Comparison of ENCODE assay signal across 8 cellular contexts in the genomic region with DNA sequence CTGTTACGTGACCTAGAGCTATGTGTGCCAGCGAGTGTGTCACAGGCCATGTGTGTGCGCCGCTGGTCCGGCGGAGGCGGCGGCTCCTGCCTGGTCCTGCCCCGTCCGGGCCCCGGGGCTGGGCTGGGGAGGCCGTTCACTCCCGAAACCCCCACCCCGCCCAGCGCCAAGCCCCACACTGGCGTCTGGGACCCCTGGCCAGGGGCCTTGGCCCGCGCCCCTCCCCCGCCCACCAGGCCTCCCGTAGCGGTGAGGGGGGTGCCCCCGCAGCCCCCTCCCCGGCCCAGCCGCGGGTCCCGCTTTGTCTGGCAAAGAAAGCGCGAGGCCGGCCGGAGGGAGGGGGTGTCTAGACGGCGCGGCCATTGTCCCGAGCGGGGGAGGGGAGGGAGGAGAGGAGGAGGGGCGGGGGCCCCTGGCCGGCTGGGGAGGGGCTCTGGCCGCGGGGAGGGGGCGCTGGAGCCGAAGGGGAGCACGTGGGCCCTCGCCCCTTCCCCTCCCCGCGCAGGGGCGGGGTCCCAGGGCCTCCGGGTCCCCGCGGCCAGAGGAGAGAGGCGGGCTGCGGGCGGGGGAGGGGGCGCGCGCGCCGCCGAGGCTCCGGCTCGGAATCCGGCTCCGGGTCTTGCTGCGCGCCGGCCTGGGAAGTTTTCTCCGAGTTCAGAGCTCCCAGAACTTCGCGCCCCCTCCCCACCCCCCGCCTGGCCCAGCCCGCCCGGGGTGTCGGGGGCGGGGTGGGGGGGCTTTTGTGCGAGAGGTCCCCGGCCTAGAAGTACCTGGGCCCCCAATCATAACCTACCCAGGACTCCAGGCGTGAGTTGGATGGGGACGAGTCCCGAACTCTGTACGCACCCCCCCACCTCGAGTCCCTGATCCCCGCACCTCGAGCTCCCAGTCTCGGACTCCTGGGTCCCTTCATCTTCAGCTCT. TPM values are rescaled to one million over a fixed set of nuclear protein-coding genes. Genes with fewer than 3 reads are reported as not detected.
DNase-seq lines count a peak whose midpoint lies in the region; ATAC-seq and TF ChIP-seq lines count a peak whose summit lies in the region.

No MANE protein-coding gene starts in this region.

- H3K36me3 ChIP-seq in lower lobe of right lung (no peaks in the 10 kb centered on the region), aorta (ENCODE audit: control insufficient read depth in 1 of 2, insufficient read depth in 2 of 2, low read length in 1 of 2) (peaks cover 0 to 2% of the 10 kb centered on the region in 2 donors)

- intact Hi-C loops in lower lobe of right lung (cut with DNase I): no loop called here
- intact Hi-C loops in aorta (cut with DNase I): loop anchor here (2.0 to 5.0 kb wide), 2 partner anchors 47 to 51 kb away; no protein-coding TSS in a partner anchor

- H3K4me3 ChIP-seq in lower lobe of right lung (peak overlapping the region; percentile 59), aorta (ENCODE audit: low read length in 2 of 2) (peak overlapping the region; percentile 98 to 99)

- CTCF ChIA-PET in activated naive CD4-positive, alpha-beta T cell treated with anti-CD3 and anti-CD28 coated beads, Interleukin-2, amount 10 ng/mL, durations not matched to agents 7 days and 5 days (lab: Charles Lee): no interaction called here

- peaks cover 18% of the 10 kb centered on the region for H3K27me3 ChIP-seq in lower lobe of right lung (ENCODE audit: low read depth)
- no peaks in the 10 kb centered on the region for H3K27me3 ChIP-seq in aorta (ENCODE audit: control insufficient read depth in 1 of 2, insufficient read depth in 2 of 2, low read length in 1 of 2)

- H3K27ac ChIP-seq in lower lobe of right lung: peak overlapping the region; percentile 58
- H3K27ac ChIP-seq in aorta (ENCODE audit: low read depth in 1 of 2, low read length in 2 of 2): peak overlapping the region; percentile 71 to 96

- H3K4me1 Mint-ChIP-seq in activated naive CD4-positive, alpha-beta T cell treated with anti-CD3 and anti-CD28 coated beads, Interleukin-2, amount 50 U/mL, for 24 hours: peaks cover 13% of the 10 kb centered on the region
- H3K4me1 Mint-ChIP-seq in central memory CD8-positive, alpha-beta T cell: peaks cover 8% of the 10 kb centered on the region
- peaks cover 10% of the 10 kb centered on the region for H3K4me1 Mint-ChIP-seq in activated naive CD4-positive, alpha-beta T cell treated with anti-CD3 and anti-CD28 coated beads, Interleukin-2, amount 10 ng/mL, durations not matched to agents 7 days and 5 days

- TF ChIP-seq CTCF in lower lobe of right lung (IDR thresholded peaks at IDR 0.05): no peak

- no peak for DNase-seq in activated naive CD4-positive, alpha-beta T cell treated with anti-CD3 and anti-CD28 coated beads, Interleukin-2, amount 50 U/mL, for 16 hours
- DNase-seq in central memory CD8-positive, alpha-beta T cell (ENCODE audit: low spot score in 2 of 2): no peak
- DNase-seq in lower lobe of right lung: no peak
- DNase-seq in aorta: peak; percentile 74 to 84
- no peak for DNase-seq in 8988T
- DNase-seq in activated naive CD4-positive, alpha-beta T cell treated with anti-CD3 and anti-CD28 coated beads, Interleukin-2, amount 10 ng/mL, durations not matched to agents 7 days and 5 days: no peak
- DNase-seq in NCI-H2029 treated with DMSO at 0.1 percent for 48 hours (lab: John Stamatoyannopoulos, UW): no peak

- H3K4me1 ChIP-seq in lower lobe of right lung (peaks cover 11% of the 10 kb centered on the region), aorta (ENCODE audit: control insufficient read depth in 1 of 2, insufficient read depth in 2 of 2, low read length in 2 of 2) (peaks cover 0 to 5% of the 10 kb centered on the region in 2 donors)

- no peak overlapping the region for H3K27ac Mint-ChIP-seq in activated naive CD4-positive, alpha-beta T cell treated with anti-CD3 and anti-CD28 coated beads, Interleukin-2, amount 50 U/mL, for 24 hours
- no peak overlapping the region for H3K27ac Mint-ChIP-seq in central memory CD8-positive, alpha-beta T cell (ENCODE audit: low read depth)
- H3K27ac Mint-ChIP-seq in activated naive CD4-positive, alpha-beta T cell treated with anti-CD3 and anti-CD28 coated beads, Interleukin-2, amount 10 ng/mL, durations not matched to agents 7 days and 5 days: no peak overlapping the region

- 1 to 2% methylated on average over 52 to 83 of the region's 83 CpGs for WGBS in aorta, 2 donors

- peak overlapping the region; percentile 55 for H3K4me3 Mint-ChIP-seq in activated naive CD4-positive, alpha-beta T cell treated with anti-CD3 and anti-CD28 coated beads, Interleukin-2, amount 50 U/mL, for 24 hours
- H3K4me3 Mint-ChIP-seq in central memory CD8-positive, alpha-beta T cell: peak overlapping the region; percentile 49
- H3K4me3 Mint-ChIP-seq in activated naive CD4-positive, alpha-beta T cell treated with anti-CD3 and anti-CD28 coated beads, Interleukin-2, amount 10 ng/mL, durations not matched to agents 7 days and 5 days: no peak overlapping the region

- ATAC-seq in central memory CD8-positive, alpha-beta T cell (replicated peaks; ENCODE audit: extremely low read depth, poor library complexity, severe bottlenecking): no peak
- ATAC-seq in lower lobe of right lung: no peak
- ATAC-seq in aorta (ENCODE audit: low FRiP score): peak; percentile 39

- H3K9me3 ChIP-seq in lower lobe of right lung (no peaks in the 10 kb centered on the region), aorta (ENCODE audit: control insufficient read depth, low read length) (no peaks in the 10 kb centered on the region)

- peaks cover 28% of the 10 kb centered on the region for H3K27me3 Mint-ChIP-seq in activated naive CD4-positive, alpha-beta T cell treated with anti-CD3 and anti-CD28 coated beads, Interleukin-2, amount 50 U/mL, for 24 hours
- H3K27me3 Mint-ChIP-seq in central memory CD8-positive, alpha-beta T cell: peaks cover 67% of the 10 kb centered on the region
- H3K27me3 Mint-ChIP-seq in activated naive CD4-positive, alpha-beta T cell treated with anti-CD3 and anti-CD28 coated beads, Interleukin-2, amount 10 ng/mL, durations not matched to agents 7 days and 5 days: peaks cover 92% of the 10 kb centered on the region

- no peaks in the 10 kb centered on the region for H3K9me3 Mint-ChIP-seq in activated naive CD4-positive, alpha-beta T cell treated with anti-CD3 and anti-CD28 coated beads, Interleukin-2, amount 50 U/mL, for 24 hours
- H3K9me3 Mint-ChIP-seq in central memory CD8-positive, alpha-beta T cell: no peaks in the 10 kb centered on the region
- H3K9me3 Mint-ChIP-seq in activated naive CD4-positive, alpha-beta T cell treated with anti-CD3 and anti-CD28 coated beads, Interleukin-2, amount 10 ng/mL, durations not matched to agents 7 days and 5 days: no peaks in the 10 kb centered on the region

- no peaks in the 10 kb centered on the region for H3K36me3 Mint-ChIP-seq in activated naive CD4-positive, alpha-beta T cell treated with anti-CD3 and anti-CD28 coated beads, Interleukin-2, amount 50 U/mL, for 24 hours
- H3K36me3 Mint-ChIP-seq in central memory CD8-positive, alpha-beta T cell (ENCODE audit: insufficient read depth): peaks cover 3% of the 10 kb centered on the region
- H3K36me3 Mint-ChIP-seq in activated naive CD4-positive, alpha-beta T cell treated with anti-CD3 and anti-CD28 coated beads, Interleukin-2, amount 10 ng/mL, durations not matched to agents 7 days and 5 days: no peaks in the 10 kb centered on the region

RNA-seq across cellular contexts. Expression of gene NOTCH3, which starts 0.9 kb away (rescaled TPM):
- total RNA-seq in lower lobe of right lung: 52.7 TPM
- 100 to 1,000 TPM; 376 to 423 TPM for total RNA-seq in aorta
- 100 to 1,000 TPM in 1 of 2 donors, 10 to 100 TPM in 1; 23.5 to 160 TPM for polyA plus RNA-seq in aorta

RNA-seq across cellular contexts. Expression of gene EPHX3, which starts 32.3 kb away (rescaled TPM):
- 2.3 TPM for total RNA-seq in lower lobe of right lung
- total RNA-seq in aorta: 1 to 10 TPM in 1 of 2 donors, under 1 TPM in 1; 0.48 to 1.0 TPM
- 1 to 10 TPM in 1 of 2 donors, not detected in 1; 1.0 TPM for polyA plus RNA-seq in aorta

Comparison
In these comparisons a context has a peak if more than half of its experiments do, and no peak if none do; other contexts are left out.
1. DNase-seq: peak in aorta (2 of 2); none in activated naive CD4-positive, alpha-beta T cell treated with anti-CD3 and anti-CD28 coated beads, Interleukin-2, amount 50 U/mL, for 16 hours (single experiment), central memory CD8-positive, alpha-beta T cell (0 of 2), lower lobe of right lung (single experiment), 8988T (single experiment), activated naive CD4-positive, alpha-beta T cell treated with anti-CD3 and anti-CD28 coated beads, Interleukin-2, amount 10 ng/mL, durations not matched to agents 7 days and 5 days (single experiment) and NCI-H2029 treated with DMSO at 0.1 percent for 48 hours (single experiment).